10 cellular contexts compared by ENCODE assay signal in genomic region chr12:2057041-2057792, GRCh38. TPM values are rescaled to one million over a fixed set of nuclear protein-coding genes. Genes with fewer than 3 reads are reported as not detected.
DNase-seq lines count a peak whose midpoint lies in the region; ATAC-seq and TF ChIP-seq lines count a peak whose summit lies in the region.
"Had no signal": no experiment of that assay in that cellular context is flagged by ENCODE, and none has a peak within 500 bp of the region (broad histone marks: within the 10 kb centered on the region; RNA-seq: fewer than 3 reads in every experiment).

No MANE protein-coding gene starts in this region.

- no peaks in the 10 kb centered on the region for H3K36me3 ChIP-seq in parathyroid adenoma (ENCODE audit: control insufficient read depth, insufficient read depth, low read length)

- no peaks in the 10 kb centered on the region for H3K9me3 Mint-ChIP-seq in activated CD4-positive, alpha-beta T cell treated with anti-CD3 and anti-CD28 coated beads, Interleukin-2, amount 10 ng/mL, durations not matched to agents 24 days and 14 days
- H3K9me3 Mint-ChIP-seq: stimulated activated naive CD8-positive, alpha-beta T cell treated with anti-CD3 and anti-CD28 coated beads, Interleukin-15, Interleukin-2, amounts not matched to agents 100 ng/mL and 50 ng/mL, for 24 hours had no signal

- peaks cover 65% of the 10 kb centered on the region for H3K27me3 Mint-ChIP-seq in activated CD4-positive, alpha-beta T cell treated with anti-CD3 and anti-CD28 coated beads, Interleukin-2, amount 10 ng/mL, durations not matched to agents 24 days and 14 days

- peak; percentile 18 for TF ChIP-seq CTCF in parathyroid adenoma (IDR thresholded peaks at IDR 0.05)

- no peak overlapping the region for H3K4me3 Mint-ChIP-seq in activated CD4-positive, alpha-beta T cell treated with anti-CD3 and anti-CD28 coated beads, Interleukin-2, amount 10 ng/mL, durations not matched to agents 24 days and 14 days
- H3K4me3 Mint-ChIP-seq: activated naive CD8-positive, alpha-beta T cell; stimulated activated naive CD8-positive, alpha-beta T cell treated with anti-CD3 and anti-CD28 coated beads, Interleukin-15, Interleukin-2, amounts not matched to agents 100 ng/mL and 50 ng/mL, for 24 hours had no signal

- H3K4me1 Mint-ChIP-seq in activated CD4-positive, alpha-beta T cell treated with anti-CD3 and anti-CD28 coated beads, Interleukin-2, amount 10 ng/mL, durations not matched to agents 24 days and 14 days = peaks cover 8% of the 10 kb centered on the region

- H3K4me2 ChIP-seq in parathyroid adenoma (ENCODE audit: low read length) = no peak overlapping the region

- ATAC-seq in GM21529 (IDR thresholded peaks at IDR 0.05; ENCODE audit: unreplicated experiment) (no peak), HG02588 (IDR thresholded peaks at IDR 0.05; ENCODE audit: unreplicated experiment) (no peak)

- no peak overlapping the region for H3K9ac ChIP-seq in parathyroid adenoma

- H2AFZ ChIP-seq in parathyroid adenoma = no peak overlapping the region

- intact Hi-C loops in activated CD4-positive, alpha-beta T cell treated with anti-CD3 and anti-CD28 coated beads, Interleukin-2, amount 10 ng/mL, durations not matched to agents 24 days and 14 days (cut with micrococcal nuclease) = no loop called here

- H3K27ac ChIP-seq in parathyroid adenoma = no peak overlapping the region

- H3K4me1 ChIP-seq in parathyroid adenoma = no peaks in the 10 kb centered on the region

- H3K27ac Mint-ChIP-seq in activated CD4-positive, alpha-beta T cell treated with anti-CD3 and anti-CD28 coated beads, Interleukin-2, amount 10 ng/mL, durations not matched to agents 24 days and 14 days = no peak overlapping the region
- H3K27ac Mint-ChIP-seq: activated naive CD8-positive, alpha-beta T cell; stimulated activated naive CD8-positive, alpha-beta T cell treated with anti-CD3 and anti-CD28 coated beads, Interleukin-15, Interleukin-2, amounts not matched to agents 100 ng/mL and 50 ng/mL, for 24 hours had no signal

- H3K27me3 ChIP-seq in parathyroid adenoma (ENCODE audit: control insufficient read depth, insufficient read depth, low read length) = no peaks in the 10 kb centered on the region

- H3K9me3 ChIP-seq in parathyroid adenoma (ENCODE audit: control insufficient read depth, low read length) = no peaks in the 10 kb centered on the region

- H3K79me2 ChIP-seq in parathyroid adenoma = no peaks in the 10 kb centered on the region

- no peaks in the 10 kb centered on the region for H3K36me3 Mint-ChIP-seq in activated CD4-positive, alpha-beta T cell treated with anti-CD3 and anti-CD28 coated beads, Interleukin-2, amount 10 ng/mL, durations not matched to agents 24 days and 14 days (ENCODE audit: low read depth)
- H3K36me3 Mint-ChIP-seq: activated naive CD8-positive, alpha-beta T cell had no signal

- DNase-seq in SKM-1 treated with dmso at 0.1 percent for 144 hours (lab: John Stamatoyannopoulos, UW; ENCODE audit: unreplicated experiment) (peak; percentile 0), SKM-1 (lab: John Stamatoyannopoulos, UW; ENCODE audit: unreplicated experiment) (no peak), NCI-H1105 treated with DMSO at 0.1 percent for 48 hours (lab: John Stamatoyannopoulos, UW) (peak; percentile 61), fibroblast of the conjunctiva (ENCODE audit: low read depth) (peak; percentile 37)
- DNase-seq in activated CD4-positive, alpha-beta T cell treated with anti-CD3 and anti-CD28 coated beads, Interleukin-2, amount 10 ng/mL, durations not matched to agents 24 days and 14 days = peak; percentile 83

- H3K4me3 ChIP-seq in parathyroid adenoma (ENCODE audit: low read depth, low read length) = no peak overlapping the region

RNA-seq across cellular contexts. Expression of gene CACNA1C, which starts 4.4 kb away (rescaled TPM):
- total RNA-seq in activated CD4-positive, alpha-beta T cell treated with anti-CD3 and anti-CD28 coated beads, Interleukin-2, amount 10 ng/mL, durations not matched to agents 24 days and 14 days = 0.07 TPM in 2 replicates

RNA-seq across cellular contexts. Expression of gene DCP1B, which starts 53.0 kb away (rescaled TPM):
- 9.9 and 10.4 TPM in 2 replicates for total RNA-seq in activated CD4-positive, alpha-beta T cell treated with anti-CD3 and anti-CD28 coated beads, Interleukin-2, amount 10 ng/mL, durations not matched to agents 24 days and 14 days
